In the genomic region with DNA sequence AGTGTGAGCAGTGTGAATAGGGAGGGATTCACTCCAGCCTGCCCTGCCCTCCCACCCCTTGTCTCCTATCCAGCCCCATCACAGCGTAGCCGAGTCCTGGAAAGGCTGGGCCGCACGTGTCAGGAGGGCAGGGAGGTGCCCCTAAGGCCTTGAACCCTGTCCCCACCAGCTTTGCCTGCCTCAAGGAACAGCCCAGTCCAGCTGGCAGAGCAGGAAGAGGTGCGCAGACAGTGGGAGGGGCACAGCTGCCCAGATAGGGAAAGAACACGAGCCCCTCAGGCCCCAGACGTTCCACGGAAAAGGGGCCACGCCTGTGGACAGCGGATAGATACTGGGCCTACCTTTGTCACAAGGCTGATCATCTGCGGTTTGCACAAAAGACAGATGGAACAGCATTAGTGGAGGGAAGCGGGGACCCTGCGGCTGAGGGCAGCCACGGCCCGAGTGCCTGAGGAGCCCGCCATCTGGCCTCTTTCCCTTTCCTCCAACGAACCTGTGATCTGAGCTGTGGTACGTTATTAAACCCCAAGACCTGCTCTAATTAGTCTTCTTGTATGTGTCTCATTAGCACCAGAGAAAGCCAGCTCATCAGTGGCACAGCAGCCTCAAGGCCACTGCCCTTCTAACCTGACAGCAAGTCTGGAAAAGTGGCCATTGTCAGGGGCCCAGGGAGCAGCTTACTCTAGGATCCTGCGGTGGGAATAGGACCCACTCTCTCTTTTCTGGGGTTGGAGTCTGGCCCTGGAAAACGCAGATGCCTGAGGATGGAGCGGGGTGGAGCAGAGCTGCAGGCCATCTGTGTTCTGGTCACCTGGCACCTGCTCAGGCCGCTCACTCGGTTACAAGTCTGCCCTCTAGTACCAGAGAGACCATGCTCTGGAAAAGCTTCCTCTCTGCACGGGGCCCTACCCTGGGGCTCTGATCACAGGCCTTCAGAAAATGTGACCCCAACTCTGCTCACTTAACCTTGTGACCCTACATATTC, we compare ENCODE assay signal across 1 cellular context.
TF ChIP-seq lines count a peak whose summit lies in the region.

No MANE protein-coding gene starts in this region.

TF ChIP-seq in HepG2, 621 proteins besides CTCF, POLR2A, EP300 and RAD21:
- TF ChIP-seq, protein P1, sequence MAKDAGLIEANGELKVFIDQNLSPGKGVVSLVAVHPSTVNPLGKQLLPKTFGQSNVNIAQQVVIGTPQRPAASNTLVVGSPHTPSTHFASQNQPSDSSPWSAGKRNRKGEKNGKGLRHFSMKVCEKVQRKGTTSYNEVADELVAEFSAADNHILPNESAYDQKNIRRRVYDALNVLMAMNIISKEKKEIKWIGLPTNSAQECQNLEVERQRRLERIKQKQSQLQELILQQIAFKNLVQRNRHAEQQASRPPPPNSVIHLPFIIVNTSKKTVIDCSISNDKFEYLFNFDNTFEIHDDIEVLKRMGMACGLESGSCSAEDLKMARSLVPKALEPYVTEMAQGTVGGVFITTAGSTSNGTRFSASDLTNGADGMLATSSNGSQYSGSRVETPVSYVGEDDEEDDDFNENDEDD (CRISPR knock-in tag; IDR thresholded peaks at IDR 0.05; ENCODE audit: borderline replicate concordance) = no peak
- no peak for TF ChIP-seq MBNL3 (CRISPR knock-in tag; conservative IDR thresholded peaks at IDR 0.05)
- no peak for TF ChIP-seq RBM22 (optimal IDR thresholded peaks at IDR 0.05; ENCODE audit: low read length)
- no peak for TF ChIP-seq PTBP1 (IDR thresholded peaks at IDR 0.05; ENCODE audit: low read depth, low read length, poor library complexity, severe bottlenecking)
- no peak for TF ChIP-seq SALL2 (CRISPR knock-in tag; IDR thresholded peaks at IDR 0.05)
- TF ChIP-seq ZNF883 (CRISPR knock-in tag; IDR thresholded peaks at IDR 0.05; ENCODE audit: not compliant biosample characterization) = no peak
- no peak for TF ChIP-seq RBAK (CRISPR knock-in tag; IDR thresholded peaks at IDR 0.05)
- no peak for TF ChIP-seq RXRA (CRISPR knock-in tag; IDR thresholded peaks at IDR 0.05)
- TF ChIP-seq ZFP82 (CRISPR knock-in tag; IDR thresholded peaks at IDR 0.05; ENCODE audit: borderline replicate concordance) = no peak
- TF ChIP-seq, protein P2, sequence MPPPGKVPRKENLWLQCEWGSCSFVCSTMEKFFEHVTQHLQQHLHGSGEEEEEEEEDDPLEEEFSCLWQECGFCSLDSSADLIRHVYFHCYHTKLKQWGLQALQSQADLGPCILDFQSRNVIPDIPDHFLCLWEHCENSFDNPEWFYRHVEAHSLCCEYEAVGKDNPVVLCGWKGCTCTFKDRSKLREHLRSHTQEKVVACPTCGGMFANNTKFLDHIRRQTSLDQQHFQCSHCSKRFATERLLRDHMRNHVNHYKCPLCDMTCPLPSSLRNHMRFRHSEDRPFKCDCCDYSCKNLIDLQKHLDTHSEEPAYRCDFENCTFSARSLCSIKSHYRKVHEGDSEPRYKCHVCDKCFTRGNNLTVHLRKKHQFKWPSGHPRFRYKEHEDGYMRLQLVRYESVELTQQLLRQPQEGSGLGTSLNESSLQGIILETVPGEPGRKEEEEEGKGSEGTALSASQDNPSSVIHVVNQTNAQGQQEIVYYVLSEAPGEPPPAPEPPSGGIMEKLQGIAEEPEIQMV (CRISPR knock-in tag; IDR thresholded peaks at IDR 0.05; ENCODE audit: low read depth) = no peak
- TF ChIP-seq ZNF558 (CRISPR knock-in tag; IDR thresholded peaks at IDR 0.05; ENCODE audit: borderline replicate concordance) = no peak
- TF ChIP-seq, protein P3, sequence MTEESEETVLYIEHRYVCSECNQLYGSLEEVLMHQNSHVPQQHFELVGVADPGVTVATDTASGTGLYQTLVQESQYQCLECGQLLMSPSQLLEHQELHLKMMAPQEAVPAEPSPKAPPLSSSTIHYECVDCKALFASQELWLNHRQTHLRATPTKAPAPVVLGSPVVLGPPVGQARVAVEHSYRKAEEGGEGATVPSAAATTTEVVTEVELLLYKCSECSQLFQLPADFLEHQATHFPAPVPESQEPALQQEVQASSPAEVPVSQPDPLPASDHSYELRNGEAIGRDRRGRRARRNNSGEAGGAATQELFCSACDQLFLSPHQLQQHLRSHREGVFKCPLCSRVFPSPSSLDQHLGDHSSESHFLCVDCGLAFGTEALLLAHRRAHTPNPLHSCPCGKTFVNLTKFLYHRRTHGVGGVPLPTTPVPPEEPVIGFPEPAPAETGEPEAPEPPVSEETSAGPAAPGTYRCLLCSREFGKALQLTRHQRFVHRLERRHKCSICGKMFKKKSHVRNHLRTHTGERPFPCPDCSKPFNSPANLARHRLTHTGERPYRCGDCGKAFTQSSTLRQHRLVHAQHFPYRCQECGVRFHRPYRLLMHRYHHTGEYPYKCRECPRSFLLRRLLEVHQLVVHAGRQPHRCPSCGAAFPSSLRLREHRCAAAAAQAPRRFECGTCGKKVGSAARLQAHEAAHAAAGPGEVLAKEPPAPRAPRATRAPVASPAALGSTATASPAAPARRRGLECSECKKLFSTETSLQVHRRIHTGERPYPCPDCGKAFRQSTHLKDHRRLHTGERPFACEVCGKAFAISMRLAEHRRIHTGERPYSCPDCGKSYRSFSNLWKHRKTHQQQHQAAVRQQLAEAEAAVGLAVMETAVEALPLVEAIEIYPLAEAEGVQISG (CRISPR knock-in tag; IDR thresholded peaks at IDR 0.05) = no peak
- TF ChIP-seq, protein P4, sequence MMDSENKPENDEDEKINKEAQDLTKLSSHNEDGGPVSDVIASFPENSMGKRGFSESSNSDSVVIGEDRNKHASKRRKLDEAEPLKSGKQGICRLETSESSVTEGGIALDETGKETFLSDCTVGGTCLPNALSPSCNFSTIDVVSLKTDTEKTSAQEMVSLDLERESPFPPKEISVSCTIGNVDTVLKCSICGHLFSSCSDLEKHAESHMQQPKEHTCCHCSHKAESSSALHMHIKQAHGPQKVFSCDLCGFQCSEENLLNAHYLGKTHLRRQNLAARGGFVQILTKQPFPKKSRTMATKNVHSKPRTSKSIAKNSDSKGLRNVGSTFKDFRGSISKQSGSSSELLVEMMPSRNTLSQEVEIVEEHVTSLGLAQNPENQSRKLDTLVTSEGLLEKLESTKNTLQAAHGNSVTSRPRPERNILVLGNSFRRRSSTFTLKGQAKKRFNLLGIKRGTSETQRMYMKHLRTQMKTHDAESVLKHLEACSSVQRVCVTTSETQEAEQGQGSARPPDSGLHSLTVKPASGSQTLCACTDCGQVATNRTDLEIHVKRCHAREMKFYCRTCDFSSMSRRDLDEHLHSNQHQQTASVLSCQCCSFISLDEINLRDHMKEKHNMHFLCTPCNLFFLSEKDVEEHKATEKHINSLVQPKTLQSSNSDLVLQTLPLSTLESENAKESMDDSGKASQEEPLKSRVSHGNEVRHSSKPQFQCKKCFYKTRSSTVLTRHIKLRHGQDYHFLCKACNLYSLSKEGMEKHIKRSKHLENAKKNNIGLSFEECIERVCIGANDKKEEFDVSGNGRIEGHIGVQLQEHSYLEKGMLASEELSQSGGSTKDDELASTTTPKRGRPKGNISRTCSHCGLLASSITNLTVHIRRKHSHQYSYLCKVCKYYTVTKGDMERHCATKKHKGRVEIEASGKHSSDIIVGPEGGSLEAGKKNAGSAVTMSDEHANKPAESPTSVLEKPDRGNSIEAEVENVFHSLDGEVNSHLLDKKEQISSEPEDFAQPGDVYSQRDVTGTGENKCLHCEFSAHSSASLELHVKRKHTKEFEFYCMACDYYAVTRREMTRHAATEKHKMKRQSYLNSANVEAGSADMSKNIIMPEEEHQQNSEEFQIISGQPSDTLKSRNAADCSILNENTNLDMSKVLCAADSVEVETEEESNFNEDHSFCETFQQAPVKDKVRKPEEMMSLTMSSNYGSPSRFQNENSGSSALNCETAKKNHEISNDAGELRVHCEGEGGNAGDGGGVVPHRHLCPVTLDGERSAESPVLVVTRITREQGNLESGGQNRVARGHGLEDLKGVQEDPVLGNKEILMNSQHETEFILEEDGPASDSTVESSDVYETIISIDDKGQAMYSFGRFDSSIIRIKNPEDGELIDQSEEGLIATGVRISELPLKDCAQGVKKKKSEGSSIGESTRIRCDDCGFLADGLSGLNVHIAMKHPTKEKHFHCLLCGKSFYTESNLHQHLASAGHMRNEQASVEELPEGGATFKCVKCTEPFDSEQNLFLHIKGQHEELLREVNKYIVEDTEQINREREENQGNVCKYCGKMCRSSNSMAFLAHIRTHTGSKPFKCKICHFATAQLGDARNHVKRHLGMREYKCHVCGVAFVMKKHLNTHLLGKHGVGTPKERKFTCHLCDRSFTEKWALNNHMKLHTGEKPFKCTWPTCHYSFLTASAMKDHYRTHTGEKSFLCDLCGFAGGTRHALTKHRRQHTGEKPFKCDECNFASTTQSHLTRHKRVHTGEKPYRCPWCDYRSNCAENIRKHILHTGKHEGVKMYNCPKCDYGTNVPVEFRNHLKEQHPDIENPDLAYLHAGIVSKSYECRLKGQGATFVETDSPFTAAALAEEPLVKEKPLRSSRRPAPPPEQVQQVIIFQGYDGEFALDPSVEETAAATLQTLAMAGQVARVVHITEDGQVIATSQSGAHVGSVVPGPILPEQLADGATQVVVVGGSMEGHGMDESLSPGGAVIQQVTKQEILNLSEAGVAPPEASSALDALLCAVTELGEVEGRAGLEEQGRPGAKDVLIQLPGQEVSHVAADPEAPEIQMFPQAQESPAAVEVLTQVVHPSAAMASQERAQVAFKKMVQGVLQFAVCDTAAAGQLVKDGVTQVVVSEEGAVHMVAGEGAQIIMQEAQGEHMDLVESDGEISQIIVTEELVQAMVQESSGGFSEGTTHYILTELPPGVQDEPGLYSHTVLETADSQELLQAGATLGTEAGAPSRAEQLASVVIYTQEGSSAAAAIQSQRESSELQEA (CRISPR knock-in tag; IDR thresholded peaks at IDR 0.05; ENCODE audit: not compliant biosample characterization) = no peak
- no peak for TF ChIP-seq SMC3 (IDR thresholded peaks at IDR 0.05; ENCODE audit: low read length)
- TF ChIP-seq CBX1 (IDR thresholded peaks at IDR 0.05; ENCODE audit: low read depth) = no peak
- TF ChIP-seq ELF1 (CRISPR knock-in tag; IDR thresholded peaks at IDR 0.05) = no peak
- no peak for TF ChIP-seq GFI1 (CRISPR knock-in tag; IDR thresholded peaks at IDR 0.05; ENCODE audit: borderline replicate concordance)
- TF ChIP-seq NFIB (CRISPR knock-in tag; IDR thresholded peaks at IDR 0.05; ENCODE audit: borderline replicate concordance) = no peak
- TF ChIP-seq ELF3 (CRISPR knock-in tag; IDR thresholded peaks at IDR 0.05) = no peak
